In the genomic region with DNA sequence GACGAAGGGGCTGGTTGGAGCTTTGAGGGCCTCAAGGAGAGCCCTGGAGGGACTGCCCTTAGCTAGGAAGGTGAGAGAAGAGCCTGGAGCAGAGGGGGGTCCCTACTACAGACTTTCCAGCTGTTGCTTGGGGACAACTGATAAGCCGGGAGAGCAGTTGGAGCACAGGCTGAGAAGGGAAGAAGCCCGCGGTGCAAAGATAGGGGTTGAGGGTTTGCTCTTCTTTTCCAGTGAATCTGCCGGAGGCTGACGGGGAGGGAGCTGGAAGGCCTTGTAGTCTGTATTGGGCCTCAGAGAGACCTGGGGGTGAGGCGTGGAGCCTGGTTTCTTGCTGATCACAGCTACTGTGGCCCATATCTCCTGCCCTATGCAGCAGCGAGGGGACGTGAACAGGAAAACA, we compare ENCODE assay signal across 1 cellular context.
TF ChIP-seq lines count a peak whose summit lies in the region.

No MANE protein-coding gene starts in this region.

TF ChIP-seq in GM23338, 12 proteins besides CTCF, POLR2A, EP300 and RAD21 (continued from another document):
- TF ChIP-seq, protein P1, sequence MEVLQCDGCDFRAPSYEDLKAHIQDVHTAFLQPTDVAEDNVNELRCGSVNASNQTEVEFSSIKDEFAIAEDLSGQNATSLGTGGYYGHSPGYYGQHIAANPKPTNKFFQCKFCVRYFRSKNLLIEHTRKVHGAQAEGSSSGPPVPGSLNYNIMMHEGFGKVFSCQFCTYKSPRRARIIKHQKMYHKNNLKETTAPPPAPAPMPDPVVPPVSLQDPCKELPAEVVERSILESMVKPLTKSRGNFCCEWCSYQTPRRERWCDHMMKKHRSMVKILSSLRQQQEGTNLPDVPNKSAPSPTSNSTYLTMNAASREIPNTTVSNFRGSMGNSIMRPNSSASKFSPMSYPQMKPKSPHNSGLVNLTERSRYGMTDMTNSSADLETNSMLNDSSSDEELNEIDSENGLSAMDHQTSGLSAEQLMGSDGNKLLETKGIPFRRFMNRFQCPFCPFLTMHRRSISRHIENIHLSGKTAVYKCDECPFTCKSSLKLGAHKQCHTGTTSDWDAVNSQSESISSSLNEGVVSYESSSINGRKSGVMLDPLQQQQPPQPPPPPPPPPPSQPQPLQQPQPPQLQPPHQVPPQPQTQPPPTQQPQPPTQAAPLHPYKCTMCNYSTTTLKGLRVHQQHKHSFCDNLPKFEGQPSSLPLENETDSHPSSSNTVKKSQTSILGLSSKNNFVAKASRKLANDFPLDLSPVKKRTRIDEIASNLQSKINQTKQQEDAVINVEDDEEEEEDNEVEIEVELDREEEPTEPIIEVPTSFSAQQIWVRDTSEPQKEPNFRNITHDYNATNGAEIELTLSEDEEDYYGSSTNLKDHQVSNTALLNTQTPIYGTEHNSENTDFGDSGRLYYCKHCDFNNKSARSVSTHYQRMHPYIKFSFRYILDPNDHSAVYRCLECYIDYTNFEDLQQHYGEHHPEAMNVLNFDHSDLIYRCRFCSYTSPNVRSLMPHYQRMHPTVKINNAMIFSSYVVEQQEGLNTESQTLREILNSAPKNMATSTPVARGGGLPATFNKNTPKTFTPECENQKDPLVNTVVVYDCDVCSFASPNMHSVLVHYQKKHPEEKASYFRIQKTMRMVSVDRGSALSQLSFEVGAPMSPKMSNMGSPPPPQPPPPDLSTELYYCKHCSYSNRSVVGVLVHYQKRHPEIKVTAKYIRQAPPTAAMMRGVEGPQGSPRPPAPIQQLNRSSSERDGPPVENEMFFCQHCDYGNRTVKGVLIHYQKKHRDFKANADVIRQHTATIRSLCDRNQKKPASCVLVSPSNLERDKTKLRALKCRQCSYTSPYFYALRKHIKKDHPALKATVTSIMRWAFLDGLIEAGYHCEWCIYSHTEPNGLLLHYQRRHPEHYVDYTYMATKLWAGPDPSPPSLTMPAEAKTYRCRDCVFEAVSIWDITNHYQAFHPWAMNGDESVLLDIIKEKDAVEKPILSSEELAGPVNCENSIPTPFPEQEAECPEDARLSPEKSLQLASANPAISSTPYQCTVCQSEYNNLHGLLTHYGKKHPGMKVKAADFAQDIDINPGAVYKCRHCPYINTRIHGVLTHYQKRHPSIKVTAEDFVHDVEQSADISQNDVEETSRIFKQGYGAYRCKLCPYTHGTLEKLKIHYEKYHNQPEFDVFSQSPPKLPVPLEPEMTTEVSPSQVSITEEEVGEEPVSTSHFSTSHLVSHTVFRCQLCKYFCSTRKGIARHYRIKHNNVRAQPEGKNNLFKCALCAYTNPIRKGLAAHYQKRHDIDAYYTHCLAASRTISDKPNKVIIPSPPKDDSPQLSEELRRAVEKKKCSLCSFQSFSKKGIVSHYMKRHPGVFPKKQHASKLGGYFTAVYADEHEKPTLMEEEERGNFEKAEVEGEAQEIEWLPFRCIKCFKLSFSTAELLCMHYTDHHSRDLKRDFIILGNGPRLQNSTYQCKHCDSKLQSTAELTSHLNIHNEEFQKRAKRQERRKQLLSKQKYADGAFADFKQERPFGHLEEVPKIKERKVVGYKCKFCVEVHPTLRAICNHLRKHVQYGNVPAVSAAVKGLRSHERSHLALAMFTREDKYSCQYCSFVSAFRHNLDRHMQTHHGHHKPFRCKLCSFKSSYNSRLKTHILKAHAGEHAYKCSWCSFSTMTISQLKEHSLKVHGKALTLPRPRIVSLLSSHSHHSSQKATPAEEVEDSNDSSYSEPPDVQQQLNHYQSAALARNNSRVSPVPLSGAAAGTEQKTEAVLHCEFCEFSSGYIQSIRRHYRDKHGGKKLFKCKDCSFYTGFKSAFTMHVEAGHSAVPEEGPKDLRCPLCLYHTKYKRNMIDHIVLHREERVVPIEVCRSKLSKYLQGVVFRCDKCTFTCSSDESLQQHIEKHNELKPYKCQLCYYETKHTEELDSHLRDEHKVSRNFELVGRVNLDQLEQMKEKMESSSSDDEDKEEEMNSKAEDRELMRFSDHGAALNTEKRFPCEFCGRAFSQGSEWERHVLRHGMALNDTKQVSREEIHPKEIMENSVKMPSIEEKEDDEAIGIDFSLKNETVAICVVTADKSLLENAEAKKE (CRISPR knock-in tag; IDR thresholded peaks at IDR 0.05) = no peak
- no peak for TF ChIP-seq POLR2AphosphoS5 (IDR thresholded peaks at IDR 0.05; ENCODE audit: low read depth)
- no peak for TF ChIP-seq STAT1 (IDR thresholded peaks at IDR 0.05; ENCODE audit: unreplicated experiment)
- TF ChIP-seq, protein P2, sequence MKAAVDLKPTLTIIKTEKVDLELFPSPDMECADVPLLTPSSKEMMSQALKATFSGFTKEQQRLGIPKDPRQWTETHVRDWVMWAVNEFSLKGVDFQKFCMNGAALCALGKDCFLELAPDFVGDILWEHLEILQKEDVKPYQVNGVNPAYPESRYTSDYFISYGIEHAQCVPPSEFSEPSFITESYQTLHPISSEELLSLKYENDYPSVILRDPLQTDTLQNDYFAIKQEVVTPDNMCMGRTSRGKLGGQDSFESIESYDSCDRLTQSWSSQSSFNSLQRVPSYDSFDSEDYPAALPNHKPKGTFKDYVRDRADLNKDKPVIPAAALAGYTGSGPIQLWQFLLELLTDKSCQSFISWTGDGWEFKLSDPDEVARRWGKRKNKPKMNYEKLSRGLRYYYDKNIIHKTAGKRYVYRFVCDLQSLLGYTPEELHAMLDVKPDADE (IDR thresholded peaks at IDR 0.05) = no peak
- TF ChIP-seq ZNF331 (CRISPR knock-in tag; IDR thresholded peaks at IDR 0.05; ENCODE audit: low read depth) = no peak
- TF ChIP-seq EZH2 (IDR thresholded peaks at IDR 0.05; ENCODE audit: low read depth, unreplicated experiment) = no peak
- no peak for TF ChIP-seq NANOG (IDR thresholded peaks at IDR 0.05; ENCODE audit: borderline replicate concordance)
- TF ChIP-seq EZH2phosphoT487 (IDR thresholded peaks at IDR 0.05; ENCODE audit: unreplicated experiment) = no peak
- TF ChIP-seq ZNF114 (CRISPR knock-in tag; IDR thresholded peaks at IDR 0.05) = no peak
- TF ChIP-seq, protein P3, sequence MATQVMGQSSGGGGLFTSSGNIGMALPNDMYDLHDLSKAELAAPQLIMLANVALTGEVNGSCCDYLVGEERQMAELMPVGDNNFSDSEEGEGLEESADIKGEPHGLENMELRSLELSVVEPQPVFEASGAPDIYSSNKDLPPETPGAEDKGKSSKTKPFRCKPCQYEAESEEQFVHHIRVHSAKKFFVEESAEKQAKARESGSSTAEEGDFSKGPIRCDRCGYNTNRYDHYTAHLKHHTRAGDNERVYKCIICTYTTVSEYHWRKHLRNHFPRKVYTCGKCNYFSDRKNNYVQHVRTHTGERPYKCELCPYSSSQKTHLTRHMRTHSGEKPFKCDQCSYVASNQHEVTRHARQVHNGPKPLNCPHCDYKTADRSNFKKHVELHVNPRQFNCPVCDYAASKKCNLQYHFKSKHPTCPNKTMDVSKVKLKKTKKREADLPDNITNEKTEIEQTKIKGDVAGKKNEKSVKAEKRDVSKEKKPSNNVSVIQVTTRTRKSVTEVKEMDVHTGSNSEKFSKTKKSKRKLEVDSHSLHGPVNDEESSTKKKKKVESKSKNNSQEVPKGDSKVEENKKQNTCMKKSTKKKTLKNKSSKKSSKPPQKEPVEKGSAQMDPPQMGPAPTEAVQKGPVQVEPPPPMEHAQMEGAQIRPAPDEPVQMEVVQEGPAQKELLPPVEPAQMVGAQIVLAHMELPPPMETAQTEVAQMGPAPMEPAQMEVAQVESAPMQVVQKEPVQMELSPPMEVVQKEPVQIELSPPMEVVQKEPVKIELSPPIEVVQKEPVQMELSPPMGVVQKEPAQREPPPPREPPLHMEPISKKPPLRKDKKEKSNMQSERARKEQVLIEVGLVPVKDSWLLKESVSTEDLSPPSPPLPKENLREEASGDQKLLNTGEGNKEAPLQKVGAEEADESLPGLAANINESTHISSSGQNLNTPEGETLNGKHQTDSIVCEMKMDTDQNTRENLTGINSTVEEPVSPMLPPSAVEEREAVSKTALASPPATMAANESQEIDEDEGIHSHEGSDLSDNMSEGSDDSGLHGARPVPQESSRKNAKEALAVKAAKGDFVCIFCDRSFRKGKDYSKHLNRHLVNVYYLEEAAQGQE (IDR thresholded peaks at IDR 0.05; ENCODE audit: unreplicated experiment) = no peak
- TF ChIP-seq CREB1 (CRISPR knock-in tag; IDR thresholded peaks at IDR 0.05; ENCODE audit: low read depth) = no peak
